In genomic region chr4:23718435-23718834, GRCh38 we compare ENCODE assay signal across 9 cellular contexts.
"Had no signal": no experiment of that assay in that cellular context is flagged by ENCODE, and none has a peak within 500 bp of the region (broad histone marks: within the 10 kb centered on the region; RNA-seq: fewer than 3 reads in every experiment).

No MANE protein-coding gene starts in this region.

- H3K27ac ChIP-seq: HL-60 had no signal

- H3K4me3 Mint-ChIP-seq: HFFc6 had no signal

- ATAC-seq: HCT116, K562 had no signal

- H3K27ac Mint-ChIP-seq: HFFc6 had no signal

- H3K4me3 ChIP-seq: HAP-1, K562 had no signal

- H3K4me1 ChIP-seq: HAP-1 had no signal

- H3K36me3 ChIP-seq: HAP-1 had no signal

- DNase-seq: GOT3, H7, HFFc6, IMR-90, KG1 had no signal

- H3K9me3 ChIP-seq: HAP-1 had no signal
